In the genomic region with DNA sequence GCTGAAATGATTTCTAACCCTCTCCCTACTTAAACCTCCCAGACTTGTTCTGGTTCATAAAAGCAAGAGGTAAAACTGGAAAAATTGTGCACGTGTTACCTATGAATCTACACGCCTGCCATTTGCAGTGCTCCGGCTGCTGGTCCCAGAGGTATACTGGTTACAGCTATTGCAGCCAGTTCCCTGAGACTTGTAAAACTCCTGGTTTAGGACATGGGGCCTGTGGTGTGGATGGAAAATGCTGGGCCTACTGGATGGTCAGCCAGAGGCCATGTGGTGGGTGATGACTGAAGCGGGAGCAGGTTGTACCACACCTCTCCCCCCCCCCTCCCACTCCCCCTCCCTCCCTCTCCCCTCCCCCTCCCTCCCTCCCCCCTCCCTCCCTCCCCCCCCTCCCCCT, we compare ENCODE assay signal across 18 cellular contexts. TPM values are rescaled to one million over a fixed set of nuclear protein-coding genes. Genes with fewer than 3 reads are reported as not detected.
DNase-seq lines count a peak whose midpoint lies in the region; ATAC-seq and TF ChIP-seq lines count a peak whose summit lies in the region.
"Had no signal": no experiment of that assay in that cellular context is flagged by ENCODE, and none has a peak within 500 bp of the region (broad histone marks: within the 10 kb centered on the region; RNA-seq: fewer than 3 reads in every experiment).

No MANE protein-coding gene starts in this region.

- CTCF ChIA-PET in activated CD8-positive, alpha-beta T cell treated with anti-CD3 and anti-CD28 coated beads, Interleukin-2, amount 10 ng/mL, durations not matched to agents 7 days and 5 days (lab: Charles Lee) = no interaction called here

- H3K36me3 ChIP-seq in esophagus muscularis mucosa = peaks cover 17 to 45% (median 36%) of the 10 kb centered on the region in 4 donors

- POLR2A ChIA-PET in activated CD8-positive, alpha-beta T cell treated with anti-CD3 and anti-CD28 coated beads, Interleukin-2, amount 10 ng/mL, durations not matched to agents 7 days and 5 days (lab: Charles Lee) = no interaction called here

- no peak overlapping the region for H3K4me3 ChIP-seq in esophagus muscularis mucosa
- H3K4me3 ChIP-seq: BLaER1, GM23338, left lung, SJCRH30 had no signal

- TF ChIP-seq CTCF in esophagus muscularis mucosa (IDR thresholded peaks at IDR 0.05) = no peak

- ATAC-seq in Right ventricle myocardium inferior = peak; percentile 48
- no peak for ATAC-seq in activated CD8-positive, alpha-beta T cell treated with anti-CD3 and anti-CD28 coated beads, Interleukin-2, amount 10 ng/mL, durations not matched to agents 7 days and 5 days
- ATAC-seq: stimulated activated naive B cell treated with anti-CD40 and anti-IgM and Interleukin-4, amounts not matched to agents 10 μg/mL and 1 μg/mL and 100 μg/mL, for 72 hours had no signal

- H3K9me3 Mint-ChIP-seq in activated CD8-positive, alpha-beta T cell treated with anti-CD3 and anti-CD28 coated beads, Interleukin-2, amount 10 ng/mL, durations not matched to agents 7 days and 5 days (ENCODE audit: insufficient read depth) = no peaks in the 10 kb centered on the region
- H3K9me3 Mint-ChIP-seq: activated naive CD8-positive, alpha-beta T cell treated with anti-CD3 and anti-CD28 coated beads, Interleukin-2, amount 10 ng/mL, durations not matched to agents 7 days and 5 days; GM23338; stimulated activated naive B cell treated with anti-CD40 and anti-IgM and Interleukin-4, amounts not matched to agents 10 μg/mL and 1 μg/mL and 100 μg/mL, for 72 hours had no signal

- no peak overlapping the region for H3K27ac Mint-ChIP-seq in activated CD8-positive, alpha-beta T cell treated with anti-CD3 and anti-CD28 coated beads, Interleukin-2, amount 10 ng/mL, durations not matched to agents 7 days and 5 days
- H3K27ac Mint-ChIP-seq: activated naive CD8-positive, alpha-beta T cell treated with anti-CD3 and anti-CD28 coated beads, Interleukin-2, amount 10 ng/mL, durations not matched to agents 7 days and 5 days; GM23338; stimulated activated naive B cell treated with anti-CD40 and anti-IgM and Interleukin-4, amounts not matched to agents 10 μg/mL and 1 μg/mL and 100 μg/mL, for 72 hours had no signal

- peaks cover 10 to 22% (median 13%) of the 10 kb centered on the region in 4 donors for H3K4me1 ChIP-seq in esophagus muscularis mucosa
- H3K4me1 ChIP-seq: SJCRH30 had no signal

- no peak for TF ChIP-seq POLR2A in esophagus muscularis mucosa (IDR thresholded peaks at IDR 0.05; ENCODE audit: low read depth)

- peaks cover 20% of the 10 kb centered on the region for H3K36me3 Mint-ChIP-seq in activated CD8-positive, alpha-beta T cell treated with anti-CD3 and anti-CD28 coated beads, Interleukin-2, amount 10 ng/mL, durations not matched to agents 7 days and 5 days (ENCODE audit: low read depth)

- H3K4me1 Mint-ChIP-seq in activated CD8-positive, alpha-beta T cell treated with anti-CD3 and anti-CD28 coated beads, Interleukin-2, amount 10 ng/mL, durations not matched to agents 7 days and 5 days (ENCODE audit: low read depth) = peaks cover 5% of the 10 kb centered on the region
- H3K4me1 Mint-ChIP-seq: GM23338 had no signal

- H3K4me3 Mint-ChIP-seq in activated CD8-positive, alpha-beta T cell treated with anti-CD3 and anti-CD28 coated beads, Interleukin-2, amount 10 ng/mL, durations not matched to agents 7 days and 5 days = no peak overlapping the region
- H3K4me3 Mint-ChIP-seq: activated naive CD8-positive, alpha-beta T cell treated with anti-CD3 and anti-CD28 coated beads, Interleukin-2, amount 10 ng/mL, durations not matched to agents 7 days and 5 days; GM23338; stimulated activated naive B cell treated with anti-CD40 and anti-IgM and Interleukin-4, amounts not matched to agents 10 μg/mL and 1 μg/mL and 100 μg/mL, for 72 hours had no signal

- peak overlapping the region in 3 of 4 donors; percentile 31 to 59 (median 32) for H3K27ac ChIP-seq in esophagus muscularis mucosa (replicated peaks in 1 of 4)
- H3K27ac ChIP-seq: SJCRH30 had no signal

- H3K27me3 ChIP-seq in esophagus muscularis mucosa = no peaks in the 10 kb centered on the region
- H3K27me3 ChIP-seq: BLaER1, left lung, SJCRH30 had no signal

- intact Hi-C loops in Right ventricle myocardium inferior (cut with DNase I) (no loop called here), cardiac septum (cut with DNase I) (no loop called here), esophagus muscularis mucosa (cut with DNase I) (no loop called here)

- DNase-seq in Right ventricle myocardium inferior (ENCODE audit: missing footprints) = no peak
- no peak for DNase-seq in cardiac septum (ENCODE audit: low spot score)
- DNase-seq in esophagus muscularis mucosa (ENCODE audit: extremely low spot score) = no peak
- peak; percentile 41 for DNase-seq in mesenteric fat pad (ENCODE audit: low spot score)
- DNase-seq in RKO (ENCODE audit: low spot score) = no peak
- no peak for DNase-seq in activated CD8-positive, alpha-beta T cell treated with anti-CD3 and anti-CD28 coated beads, Interleukin-2, amount 10 ng/mL, durations not matched to agents 7 days and 5 days
- no peak for DNase-seq in SIG-M5 (lab: John Stamatoyannopoulos, UW)
- DNase-seq in HuH-7 (ENCODE audit: low spot score) = no peak
- DNase-seq: activated CD8-positive, alpha-beta memory T cell treated with anti-CD3 and anti-CD28 coated beads for 24 hours; activated naive CD8-positive, alpha-beta T cell treated with anti-CD3 and anti-CD28 coated beads, Interleukin-2, amount 10 ng/mL, durations not matched to agents 7 days and 5 days; left lung; NCI-H1417 treated with DMSO at 0.1 percent for 48 hours; NCI-H524; right cardiac atrium; SJCRH30; stimulated activated naive B cell treated with anti-CD40 and anti-IgM and Interleukin-4, amounts not matched to agents 10 μg/mL and 1 μg/mL and 100 μg/mL, for 72 hours had no signal

- no peaks in the 10 kb centered on the region for H3K9me3 ChIP-seq in esophagus muscularis mucosa
- H3K9me3 ChIP-seq: BLaER1, left lung, SJCRH30 had no signal

- no peak for TF ChIP-seq EP300 in esophagus muscularis mucosa (IDR thresholded peaks at IDR 0.05)

- H3K27me3 Mint-ChIP-seq in activated CD8-positive, alpha-beta T cell treated with anti-CD3 and anti-CD28 coated beads, Interleukin-2, amount 10 ng/mL, durations not matched to agents 7 days and 5 days (ENCODE audit: low read depth) = no peaks in the 10 kb centered on the region
- H3K27me3 Mint-ChIP-seq: activated naive CD8-positive, alpha-beta T cell treated with anti-CD3 and anti-CD28 coated beads, Interleukin-2, amount 10 ng/mL, durations not matched to agents 7 days and 5 days; stimulated activated naive B cell treated with anti-CD40 and anti-IgM and Interleukin-4, amounts not matched to agents 10 μg/mL and 1 μg/mL and 100 μg/mL, for 72 hours had no signal

- WGBS in esophagus muscularis mucosa = 98% methylated on average over 3 of the region's 4 CpGs

RNA-seq across cellular contexts. Expression of a gene that starts 45.0 kb away (rescaled TPM):
- total RNA-seq in Right ventricle myocardium inferior (25.1 TPM), cardiac septum (36.7 TPM), esophagus muscularis mucosa (10 to 100 TPM; 22.4 to 32.2 (median 26.8) TPM), mesenteric fat pad (51.1 TPM)
- 10 to 100 TPM; 27.5 to 28.9 TPM for total RNA-seq in activated CD8-positive, alpha-beta T cell treated with anti-CD3 and anti-CD28 coated beads, Interleukin-2, amount 10 ng/mL, durations not matched to agents 7 days and 5 days
